Comparison of ENCODE assay signal across 8 cellular contexts in genomic region chr2:65349863-65350262, GRCh38.
DNase-seq lines count a peak whose midpoint lies in the region; ATAC-seq and TF ChIP-seq lines count a peak whose summit lies in the region.

No MANE protein-coding gene starts in this region.

- peak; percentile 77 for DNase-seq in GM23248
- DNase-seq in NCI-H510A treated with DMSO at 0.1 percent for 48 hours (lab: John Stamatoyannopoulos, UW) = peak; percentile 77
- DNase-seq in dedifferentiated amniotic fluid mesenchymal stem cell (ENCODE audit: extremely low spot score) = peak; percentile 39
- no peak for DNase-seq in osteoblast (ENCODE audit: insufficient read length, low spot score, missing footprints)
- DNase-seq in stimulated activated CD8-positive, alpha-beta memory T cell treated with anti-CD3 and anti-CD28 coated beads, Interleukin-4, amount 100 ng/mL, for 48 hours = no peak
- no peak for DNase-seq in stimulated activated naive CD8-positive, alpha-beta T cell treated with anti-CD3 and anti-CD28 coated beads, Interleukin-15, Interleukin-2, amounts not matched to agents 100 U/mL and 50 U/mL, for 24 hours
- no peak for DNase-seq in AML-193 (lab: John Stamatoyannopoulos, UW)

- H2AFZ ChIP-seq in GM23248 = no peak overlapping the region
- no peak overlapping the region for H2AFZ ChIP-seq in osteoblast (ENCODE audit: low read length)

- H3K9me3 ChIP-seq in GM23248 (ENCODE audit: low read depth) (no peaks in the 10 kb centered on the region), osteoblast (ENCODE audit: low read depth, low read length) (no peaks in the 10 kb centered on the region)

- 0 out of 2 replicates have a peak, but pooled peaks cover 5% of the 10 kb centered on the region for H3K9me2 ChIP-seq in GM23248 (ENCODE audit: insufficient read depth)

- H3K9ac ChIP-seq in GM23248 = no peak overlapping the region

- H3K4me3 ChIP-seq in GM23248 (no peak overlapping the region), osteoblast (ENCODE audit: insufficient read depth, low read length) (no peak overlapping the region)

- TF ChIP-seq CTCF in osteoblast (IDR thresholded peaks at IDR 0.05; ENCODE audit: extremely low read depth, low read depth, low read length) = no peak

- in situ Hi-C loops in GM23248 (cut with MboI) = no loop called here

- whole genome bisulfite sequencing in GM23248 (ENCODE audit: low coverage in 1 of 2, low lambda C conversion rate in 2 of 2, missing lambda C conversion rate in 2 of 2), 2 experiments = 40 to 44% methylated on average over 4 of the region's 4 CpGs

- H3K79me2 ChIP-seq in GM23248 (ENCODE audit: insufficient read depth) = peaks cover 99% of the 10 kb centered on the region
- H3K79me2 ChIP-seq in osteoblast (ENCODE audit: insufficient read depth, low read length) = peaks cover 89% of the 10 kb centered on the region

- H4K20me1 ChIP-seq in GM23248 (ENCODE audit: insufficient read depth) = 0 out of 2 replicates have a peak, but pooled peaks cover 3% of the 10 kb centered on the region
- peaks cover 9% of the 10 kb centered on the region for H4K20me1 ChIP-seq in osteoblast (ENCODE audit: insufficient read depth, low read length)

- no peak for ATAC-seq in GM21360 (IDR thresholded peaks at IDR 0.05; ENCODE audit: unreplicated experiment)
- no peak for ATAC-seq in stimulated activated naive CD8-positive, alpha-beta T cell treated with anti-CD3 and anti-CD28 coated beads, Interleukin-15, Interleukin-2, amounts not matched to agents 100 U/mL and 50 U/mL, for 24 hours

- H3K4me1 ChIP-seq in GM23248 (ENCODE audit: insufficient read depth) = peaks cover 35% of the 10 kb centered on the region
- H3K4me1 ChIP-seq in osteoblast (ENCODE audit: insufficient read depth, low read length) = peaks cover 51% of the 10 kb centered on the region

- H3K27me3 ChIP-seq in GM23248 (replicated peaks; ENCODE audit: insufficient read depth) = no peaks in the 10 kb centered on the region
- H3K27me3 ChIP-seq in osteoblast (ENCODE audit: insufficient read depth, low read length) = no peaks in the 10 kb centered on the region

- H3K4me2 ChIP-seq in GM23248 (ENCODE audit: unreplicated experiment) (peak overlapping the region; percentile 13), osteoblast (ENCODE audit: insufficient read depth, low read length) (no peak overlapping the region)

- H3K27ac ChIP-seq in GM23248 (no peak overlapping the region), osteoblast (ENCODE audit: low read depth, low read length) (peak overlapping the region; percentile 3)

- peaks cover 7% of the 10 kb centered on the region for H3F3A ChIP-seq in GM23248 (ENCODE audit: insufficient read depth)

- H3K36me3 ChIP-seq in GM23248 (ENCODE audit: low read depth) (no peaks in the 10 kb centered on the region), osteoblast (ENCODE audit: insufficient read depth, low read length) (no peaks in the 10 kb centered on the region)

Comparison
In these comparisons a context has a peak if more than half of its experiments do, and no peak if none do; other contexts are left out.
1. DNase-seq: peak in GM23248 (single experiment), NCI-H510A treated with DMSO at 0.1 percent for 48 hours (single experiment) and dedifferentiated amniotic fluid mesenchymal stem cell (single experiment); none in osteoblast (single experiment), stimulated activated CD8-positive, alpha-beta memory T cell treated with anti-CD3 and anti-CD28 coated beads, Interleukin-4, amount 100 ng/mL, for 48 hours (single experiment), stimulated activated naive CD8-positive, alpha-beta T cell treated with anti-CD3 and anti-CD28 coated beads, Interleukin-15, Interleukin-2, amounts not matched to agents 100 U/mL and 50 U/mL, for 24 hours (single experiment) and AML-193 (0 of 2).